ENCODE assay signal across 1 cellular context in genomic region chr2:240959941-240960308, GRCh38.
TF ChIP-seq lines count a peak whose summit lies in the region.

No MANE protein-coding gene starts in this region.

TF ChIP-seq in HepG2, 621 proteins besides CTCF, POLR2A, EP300 and RAD21 (continued from another document):
- no peak for TF ChIP-seq NBN (conservative IDR thresholded peaks at IDR 0.05)
- TF ChIP-seq THAP9 (CRISPR knock-in tag; IDR thresholded peaks at IDR 0.05; ENCODE audit: borderline replicate concordance) = peak; percentile 74
- TF ChIP-seq ZBTB34 (CRISPR knock-in tag; IDR thresholded peaks at IDR 0.05) = no peak
- peak; percentile 95 for TF ChIP-seq ZNF235 (CRISPR knock-in tag; IDR thresholded peaks at IDR 0.05; ENCODE audit: borderline replicate concordance)
- no peak for TF ChIP-seq ZNF777 (CRISPR knock-in tag; IDR thresholded peaks at IDR 0.05)
- TF ChIP-seq REXO4 (CRISPR knock-in tag; IDR thresholded peaks at IDR 0.05; ENCODE audit: borderline replicate concordance) = 0 out of 2 replicates have a peak, but pooled peaks have one; percentile 32
- TF ChIP-seq ZNF260 (CRISPR knock-in tag; IDR thresholded peaks at IDR 0.05; ENCODE audit: borderline replicate concordance, low read depth) = 0 out of 2 replicates have a peak, but pooled peaks have one; percentile 29
- no peak for TF ChIP-seq ZNF431 (CRISPR knock-in tag; IDR thresholded peaks at IDR 0.05; ENCODE audit: borderline replicate concordance, low read depth)
- peak; percentile 11 for TF ChIP-seq ZNF350 (CRISPR knock-in tag; IDR thresholded peaks at IDR 0.05; ENCODE audit: borderline replicate concordance, low read depth)
- TF ChIP-seq, protein P1, sequence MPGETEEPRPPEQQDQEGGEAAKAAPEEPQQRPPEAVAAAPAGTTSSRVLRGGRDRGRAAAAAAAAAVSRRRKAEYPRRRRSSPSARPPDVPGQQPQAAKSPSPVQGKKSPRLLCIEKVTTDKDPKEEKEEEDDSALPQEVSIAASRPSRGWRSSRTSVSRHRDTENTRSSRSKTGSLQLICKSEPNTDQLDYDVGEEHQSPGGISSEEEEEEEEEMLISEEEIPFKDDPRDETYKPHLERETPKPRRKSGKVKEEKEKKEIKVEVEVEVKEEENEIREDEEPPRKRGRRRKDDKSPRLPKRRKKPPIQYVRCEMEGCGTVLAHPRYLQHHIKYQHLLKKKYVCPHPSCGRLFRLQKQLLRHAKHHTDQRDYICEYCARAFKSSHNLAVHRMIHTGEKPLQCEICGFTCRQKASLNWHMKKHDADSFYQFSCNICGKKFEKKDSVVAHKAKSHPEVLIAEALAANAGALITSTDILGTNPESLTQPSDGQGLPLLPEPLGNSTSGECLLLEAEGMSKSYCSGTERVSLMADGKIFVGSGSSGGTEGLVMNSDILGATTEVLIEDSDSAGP (CRISPR knock-in tag; IDR thresholded peaks at IDR 0.05; ENCODE audit: borderline replicate concordance) = peak; percentile 49
- 0 out of 2 replicates have a peak, but pooled peaks have one; percentile 23 for TF ChIP-seq ZNF550 (CRISPR knock-in tag; IDR thresholded peaks at IDR 0.05; ENCODE audit: borderline replicate concordance)
- TF ChIP-seq TMF1 (CRISPR knock-in tag; IDR thresholded peaks at IDR 0.05; ENCODE audit: low read depth) = 0 out of 2 replicates have a peak, but pooled peaks have one; percentile 27
- no peak for TF ChIP-seq SAP130 (CRISPR knock-in tag; IDR thresholded peaks at IDR 0.05; ENCODE audit: low read depth)
- TF ChIP-seq, protein P2, sequence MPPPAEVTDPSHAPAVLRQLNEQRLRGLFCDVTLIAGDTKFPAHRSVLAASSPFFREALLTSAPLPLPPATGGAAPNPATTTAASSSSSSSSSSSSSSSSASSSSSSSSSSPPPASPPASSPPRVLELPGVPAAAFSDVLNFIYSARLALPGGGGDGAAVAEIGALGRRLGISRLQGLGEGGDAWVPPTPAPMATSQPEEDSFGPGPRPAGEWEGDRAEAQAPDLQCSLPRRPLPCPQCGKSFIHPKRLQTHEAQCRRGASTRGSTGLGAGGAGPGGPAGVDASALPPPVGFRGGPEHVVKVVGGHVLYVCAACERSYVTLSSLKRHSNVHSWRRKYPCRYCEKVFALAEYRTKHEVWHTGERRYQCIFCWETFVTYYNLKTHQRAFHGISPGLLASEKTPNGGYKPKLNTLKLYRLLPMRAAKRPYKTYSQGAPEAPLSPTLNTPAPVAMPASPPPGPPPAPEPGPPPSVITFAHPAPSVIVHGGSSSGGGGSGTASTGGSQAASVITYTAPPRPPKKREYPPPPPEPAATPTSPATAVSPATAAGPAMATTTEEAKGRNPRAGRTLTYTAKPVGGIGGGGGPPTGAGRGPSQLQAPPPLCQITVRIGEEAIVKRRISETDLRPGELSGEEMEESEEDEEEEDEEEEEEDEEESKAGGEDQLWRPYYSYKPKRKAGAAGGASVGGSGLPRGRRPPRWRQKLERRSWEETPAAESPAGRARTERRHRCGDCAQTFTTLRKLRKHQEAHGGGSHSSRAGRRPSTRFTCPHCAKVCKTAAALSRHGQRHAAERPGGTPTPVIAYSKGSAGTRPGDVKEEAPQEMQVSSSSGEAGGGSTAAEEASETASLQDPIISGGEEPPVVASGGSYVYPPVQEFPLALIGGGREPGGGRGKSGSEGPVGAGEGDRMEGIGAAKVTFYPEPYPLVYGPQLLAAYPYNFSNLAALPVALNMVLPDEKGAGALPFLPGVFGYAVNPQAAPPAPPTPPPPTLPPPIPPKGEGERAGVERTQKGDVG (CRISPR knock-in tag; IDR thresholded peaks at IDR 0.05; ENCODE audit: borderline replicate concordance) = peak; percentile 47; the same call in 1 of the 2 replicates
- TF ChIP-seq TEF (CRISPR knock-in tag; IDR thresholded peaks at IDR 0.05) = no peak
- peak; percentile 12; the same call in 1 of the 2 replicates for TF ChIP-seq ZNF276 (CRISPR knock-in tag; IDR thresholded peaks at IDR 0.05; ENCODE audit: low read depth)
- TF ChIP-seq MED8 (CRISPR knock-in tag; IDR thresholded peaks at IDR 0.05; ENCODE audit: insufficient replicate concordance) = peak; percentile 4
- TF ChIP-seq ZNF598 (CRISPR knock-in tag; IDR thresholded peaks at IDR 0.05; ENCODE audit: borderline replicate concordance) = peak; percentile 82; the same call in 1 of the 2 replicates
- peak; percentile 5 for TF ChIP-seq ZEB1 (IDR thresholded peaks at IDR 0.05; ENCODE audit: insufficient replicate concordance, low read depth)
- 0 out of 2 replicates have a peak, but pooled peaks have one; percentile 8 for TF ChIP-seq ZNF337 (CRISPR knock-in tag; IDR thresholded peaks at IDR 0.05; ENCODE audit: borderline replicate concordance, low read depth)
- no peak for TF ChIP-seq POGZ (CRISPR knock-in tag; IDR thresholded peaks at IDR 0.05)
- no peak for TF ChIP-seq HNF4G (IDR thresholded peaks at IDR 0.05; ENCODE audit: borderline replicate concordance, low read depth, low read length)
- no peak for TF ChIP-seq HNF4G (CRISPR knock-in tag; IDR thresholded peaks at IDR 0.05; ENCODE audit: borderline replicate concordance, low read depth)
- no peak for TF ChIP-seq CERS6 (CRISPR knock-in tag; IDR thresholded peaks at IDR 0.05)
